ENCODE assay signal across 9 cellular contexts in genomic region chr3:124885466-124886167, GRCh38. TPM values are rescaled to one million over a fixed set of nuclear protein-coding genes. Genes with fewer than 3 reads are reported as not detected.
A peak's percentile ranks its signal among the peaks of the same experiment; 100 is the strongest.
DNase-seq lines count a peak whose midpoint lies in the region; ATAC-seq and TF ChIP-seq lines count a peak whose summit lies in the region.
"Had no signal": no experiment of that assay in that cellular context is flagged by ENCODE, and none has a peak within 500 bp of the region (broad histone marks: within the 10 kb centered on the region; RNA-seq: fewer than 3 reads in every experiment).

No MANE protein-coding gene starts in this region.

- H3K4ac ChIP-seq in mesendoderm (ENCODE audit: low read depth, low read length), result peak overlapping the region; percentile 99

- BruUV-seq in A673 (replicated peaks; lab: Mats Ljungman, UMichigan) (TSS peak; percentile 38), mammary epithelial cell (replicated peaks; lab: Mats Ljungman, UMichigan) (TSS peak; percentile 26)

- H3K36me3 ChIP-seq in A673 (ENCODE audit: insufficient read depth, low read length, poor library complexity, severe bottlenecking) (no peaks in the 10 kb centered on the region), HUES48 (ENCODE audit: control insufficient read depth, insufficient read depth, low read length) (no peaks in the 10 kb centered on the region), mammary epithelial cell (ENCODE audit: insufficient read depth, low read length) (no peaks in the 10 kb centered on the region), mesendoderm (ENCODE audit: control insufficient read depth, insufficient read depth, low read length) (peaks cover 3% of the 10 kb centered on the region), vagina (no peaks in the 10 kb centered on the region)

- no peaks in the 10 kb centered on the region for H4K20me1 ChIP-seq in mammary epithelial cell (ENCODE audit: insufficient read depth, low read length)

- H2AK5ac ChIP-seq in mesendoderm (ENCODE audit: low read length), result no peak overlapping the region

- TF ChIP-seq POLR2A in vagina (IDR thresholded peaks at IDR 0.05), result no peak

- DNase-seq in A673 (ENCODE audit: low spot score) (peak; percentile 86), mammary epithelial cell (peak; percentile 33), mesendoderm (peak; percentile 69), vagina (ENCODE audit: extremely low spot score in 2 of 2) (no peak), ecto neural progenitor cell (ENCODE audit: low spot score) (no peak), D341Med (ENCODE audit: low spot score) (no peak)

- CTCF ChIA-PET in A673 (lab: Charles Lee) (interaction anchor here (0.7 kb wide), 1 partner anchor 419 kb away, joined by 3 read pairs; no protein-coding TSS in a partner anchor), mammary epithelial cell (lab: Charles Lee; ENCODE audit: low non-redundant PET) (no interaction called here)

- peaks cover 2% of the 10 kb centered on the region for H3K79me1 ChIP-seq in mesendoderm (ENCODE audit: low read length)

- in situ Hi-C loops in mammary epithelial cell (cut with MboI; ENCODE audit: low sequenced_read_pairs in 2 of 2), result no loop called here

- H4K5ac ChIP-seq in mesendoderm (ENCODE audit: low read length), result peak overlapping the region; percentile 50

- H3K9ac ChIP-seq in HUES48 (ENCODE audit: low read depth, low read length), result peak overlapping the region; percentile 68
- H3K9ac ChIP-seq in mammary epithelial cell (ENCODE audit: insufficient read depth, low read length), result peak overlapping the region; percentile 53
- peak overlapping the region; percentile 73 for H3K9ac ChIP-seq in mesendoderm (ENCODE audit: low read length)

- H3K23ac ChIP-seq in mesendoderm (ENCODE audit: low read length), result no peak overlapping the region

- H3K4me2 ChIP-seq in mammary epithelial cell (ENCODE audit: insufficient read depth, low read depth, low read length), result peak overlapping the region; percentile 97
- H3K4me2 ChIP-seq in mesendoderm (ENCODE audit: low read length), result peak overlapping the region; percentile 8

- peak overlapping the region; percentile 46 for H2AFZ ChIP-seq in mammary epithelial cell (ENCODE audit: low read depth, low read length)

- peaks cover 38% of the 10 kb centered on the region for H3K4me1 ChIP-seq in A673 (ENCODE audit: insufficient read depth, low read length, poor library complexity, severe bottlenecking)
- H3K4me1 ChIP-seq in HUES48 (ENCODE audit: control insufficient read depth, insufficient read depth, low read length), result peaks cover 58% of the 10 kb centered on the region
- H3K4me1 ChIP-seq in mammary epithelial cell (ENCODE audit: insufficient read depth, low read length), result peaks cover 62% of the 10 kb centered on the region
- H3K4me1 ChIP-seq in mesendoderm (ENCODE audit: control insufficient read depth, low read depth, low read length), result peaks cover 41% of the 10 kb centered on the region
- H3K4me1 ChIP-seq in vagina, result peaks cover 60% of the 10 kb centered on the region

- H3K4me3 ChIP-seq in A673 (ENCODE audit: low read depth, low read length, poor library complexity, severe bottlenecking) (peak overlapping the region; percentile 85), HUES48 (ENCODE audit: low read depth, low read length) (peak overlapping the region; percentile 79), mammary epithelial cell (replicated peaks in 1 of 3; ENCODE audit: insufficient read depth in 1 of 3, low read depth in 2 of 3, low read length in 3 of 3) (peak overlapping the region; percentile 64 to 85 (median 80)), mesendoderm (ENCODE audit: low read length) (peak overlapping the region; percentile 49), vagina (peak overlapping the region; percentile 84 to 89)

- peak overlapping the region; percentile 88 for H3K27ac ChIP-seq in A673 (ENCODE audit: low read depth, low read length, poor library complexity, severe bottlenecking)
- peak overlapping the region; percentile 94 for H3K27ac ChIP-seq in HUES48 (ENCODE audit: low read depth, low read length)
- H3K27ac ChIP-seq in mammary epithelial cell (ENCODE audit: insufficient read depth, low read depth, low read length), result peak overlapping the region; percentile 48
- H3K27ac ChIP-seq in mesendoderm (ENCODE audit: low read depth, low read length), result peak overlapping the region; percentile 100
- peak overlapping the region; percentile 95 for H3K27ac ChIP-seq in vagina

- POLR2A ChIA-PET in A673 (lab: Charles Lee; ENCODE audit: low non-redundant PET), result interaction anchor here (0.7 kb wide), 1 partner anchor 75 kb away, joined by 5 read pairs; no protein-coding TSS in a partner anchor

- no peak overlapping the region for H2BK15ac ChIP-seq in mesendoderm (replicated peaks; ENCODE audit: low read depth)

- peak overlapping the region; percentile 34 for H2BK120ac ChIP-seq in mesendoderm (ENCODE audit: low read depth, low read length)

- H4K8ac ChIP-seq in mesendoderm (ENCODE audit: low read depth, low read length), result no peak overlapping the region

- intact Hi-C loops in A673 (cut with micrococcal nuclease; ENCODE audit: unreplicated experiment) (loop anchor here (5.0 kb wide), 1 partner anchor 123 kb away; no protein-coding TSS in a partner anchor), mammary epithelial cell (cut with micrococcal nuclease) (loop anchor here (2.0 to 5.0 kb wide), 2 partner anchors 51 to 123 kb away; no protein-coding TSS in a partner anchor), vagina (cut with DNase I) (loop anchor here (5.0 kb wide), 1 partner anchor 103 kb away; no protein-coding TSS in a partner anchor)

- dilution Hi-C loops in mammary epithelial cell (cut with HindIII; ENCODE audit: low sequenced_read_pairs), result no loop called here

- no peak for ATAC-seq in HG03196 (IDR thresholded peaks at IDR 0.05; ENCODE audit: unreplicated experiment)

- 2% methylated on average over 12 of the region's 17 CpGs for WGBS in mammary epithelial cell (ENCODE audit: low coverage, missing lambda C conversion rate)
- WGBS in mesendoderm (ENCODE audit: extremely low coverage, insufficient coverage, low lambda C conversion rate), result no CpG with 5 or more reads among the region's 17 CpGs

- TF ChIP-seq CTCF in A673 (conservative IDR thresholded peaks at IDR 0.05; ENCODE audit: low read depth, low read length) (no peak), mammary epithelial cell (conservative IDR thresholded peaks at IDR 0.05 in 1 of 2, IDR thresholded peaks at IDR 0.05 in 1 of 2; ENCODE audit: extremely low read depth in 1 of 2, insufficient read depth in 1 of 2, low read depth in 1 of 2, low read length in 2 of 2) (no peak), vagina (IDR thresholded peaks at IDR 0.05) (no peak)

- H3K9me3 ChIP-seq in A673 (ENCODE audit: low read depth, low read length, poor library complexity, severe bottlenecking) (no peaks in the 10 kb centered on the region), HUES48 (ENCODE audit: control insufficient read depth, insufficient read depth, low read length) (no peaks in the 10 kb centered on the region), mammary epithelial cell (replicated peaks; ENCODE audit: insufficient read depth, low read length) (no peaks in the 10 kb centered on the region), vagina (no peaks in the 10 kb centered on the region)

- H3K79me2 ChIP-seq in mammary epithelial cell (ENCODE audit: insufficient read depth, low read length), result peaks cover 56% of the 10 kb centered on the region
- peaks cover 57% of the 10 kb centered on the region for H3K79me2 ChIP-seq in mesendoderm (ENCODE audit: control insufficient read depth, insufficient read depth, low read length)

- peak overlapping the region; percentile 98 for H3K18ac ChIP-seq in mesendoderm (ENCODE audit: low read length)

- H3K27me3 ChIP-seq in A673 (replicated peaks; ENCODE audit: insufficient read depth, low read depth, low read length, poor library complexity), result no peaks in the 10 kb centered on the region
- H3K27me3 ChIP-seq in HUES48 (ENCODE audit: control insufficient read depth, insufficient read depth, low read length), result no peaks in the 10 kb centered on the region
- no peaks in the 10 kb centered on the region for H3K27me3 ChIP-seq in mammary epithelial cell (ENCODE audit: insufficient read depth, low read length)
- no peaks in the 10 kb centered on the region for H3K27me3 ChIP-seq in mesendoderm (ENCODE audit: insufficient read depth, low read length, poor library complexity)
- H3K27me3 ChIP-seq in vagina, result no peaks in the 10 kb centered on the region

- peak overlapping the region; percentile 84 for H3K56ac ChIP-seq in mesendoderm (ENCODE audit: low read length)

- H2BK5ac ChIP-seq in mesendoderm (ENCODE audit: low read length), result peak overlapping the region; percentile 12

RNA-seq across cellular contexts. Expression of gene ITGB5, which starts 1.5 kb away (rescaled TPM):
- total RNA-seq in A673 (2021), result 116 and 125 TPM in 2 replicates
- 100 to 1,000 TPM; 110 to 172 TPM for total RNA-seq in mammary epithelial cell
- polyA plus RNA-seq in mammary epithelial cell, result 206 TPM
- 641 TPM for polyA minus RNA-seq in mammary epithelial cell
- 201 TPM for polyA plus RNA-seq in mesendoderm (2013, experiment 1 of 2)
- 194 TPM for polyA plus RNA-seq in mesendoderm (2013, experiment 2 of 2)
- 156 TPM for total RNA-seq in vagina

RNA-seq across cellular contexts. Expression of gene MUC13, which starts 48.9 kb away (rescaled TPM):
- total RNA-seq in A673 (2021) (not detected in 2 replicates), mammary epithelial cell (not detected), vagina (not detected)
- not detected for polyA plus RNA-seq in mammary epithelial cell
- not detected for polyA minus RNA-seq in mammary epithelial cell
- polyA plus RNA-seq in mesendoderm (2013, experiment 1 of 2), result 0.13 TPM
- 0.11 TPM for polyA plus RNA-seq in mesendoderm (2013, experiment 2 of 2)
- total RNA-seq: glomerular endothelial cell had no signal

Comparison
In these comparisons a context has a peak if more than half of its experiments do, and no peak if none do; other contexts are left out.
1. DNase-seq: peak in A673 (single experiment), mammary epithelial cell (single experiment) and mesendoderm (single experiment); none in vagina (0 of 2), ecto neural progenitor cell (single experiment) and D341Med (single experiment).
2. H3K27ac ChIP-seq: peak in every context shown above with its lines; median percentile 100 in mesendoderm; 95 in vagina; 94 in HUES48; 88 in A673; 48 in mammary epithelial cell.
3. Peak in every context shown above with its lines, with median percentiles within 50 percentile points of each other: H3K4me3 ChIP-seq and H3K9ac ChIP-seq.